ENCODE assay signal across 8 cellular contexts in genomic region chr5:34656700-34657549, GRCh38.
DNase-seq lines count a peak whose midpoint lies in the region; ATAC-seq and TF ChIP-seq lines count a peak whose summit lies in the region.

No MANE protein-coding gene starts in this region.

- peaks cover 17% of the 10 kb centered on the region for H3K36me3 ChIP-seq in iPS-20b (ENCODE audit: insufficient read depth, low read depth, low read length)

- H3K27me3 ChIP-seq in iPS-20b (ENCODE audit: insufficient read depth, low read length), result no peaks in the 10 kb centered on the region

- H3K4me3 ChIP-seq in LNCaP clone FGC (ENCODE audit: low read depth, low read length) (peak overlapping the region; percentile 65), iPS-20b (ENCODE audit: low read length) (peak overlapping the region; percentile 84)

- ATAC-seq in GM18907 (IDR thresholded peaks at IDR 0.05; ENCODE audit: unreplicated experiment), result no peak
- no peak for ATAC-seq in HG02610 (IDR thresholded peaks at IDR 0.05; ENCODE audit: unreplicated experiment)

- peak overlapping the region; percentile 19 for H3K27ac ChIP-seq in iPS-20b (ENCODE audit: low read length)

- H3K4me1 ChIP-seq in iPS-20b (ENCODE audit: insufficient read depth, low read length), result peaks cover 18% of the 10 kb centered on the region; the same call in 1 of the 2 replicates

- no peaks in the 10 kb centered on the region for H3K9me3 ChIP-seq in iPS-20b (ENCODE audit: insufficient read depth, low read depth, low read length)

- peak overlapping the region; percentile 78; the same call in 1 of the 2 replicates for H3K9ac ChIP-seq in iPS-20b (ENCODE audit: low read depth, low read length)

- no peak for TF ChIP-seq CTCF in GM10266 (IDR thresholded peaks at IDR 0.05; ENCODE audit: control insufficient read depth, insufficient read depth, low read depth, missing control alignments)
- no peak for TF ChIP-seq CTCF in LNCaP clone FGC (IDR thresholded peaks at IDR 0.05; ENCODE audit: control insufficient read depth, extremely low read depth, insufficient read depth)

- peak; percentile 49 for DNase-seq in GM10266 (ENCODE audit: extremely low spot score)
- no peak for DNase-seq in LNCaP clone FGC (ENCODE audit: low read depth)
- peak; percentile 68 for DNase-seq in astrocyte of the hippocampus (ENCODE audit: low read depth, low spot score)
- peak; percentile 7 for DNase-seq in stimulated activated CD4-positive, alpha-beta T cell treated with anti-CD3 and anti-CD28 coated beads, Interleukin-12 subunit alpha, Interleukin-12 subunit beta, amount 100 ng/mL, for 4 hours
- no peak for DNase-seq in effector CD8-positive, alpha-beta T cell (lab: John Stamatoyannopoulos, UW)

Comparison
In these comparisons a context has a peak if more than half of its experiments do, and no peak if none do; other contexts are left out.
1. DNase-seq: peak in GM10266 (single experiment), astrocyte of the hippocampus (single experiment) and stimulated activated CD4-positive, alpha-beta T cell treated with anti-CD3 and anti-CD28 coated beads, Interleukin-12 subunit alpha, Interleukin-12 subunit beta, amount 100 ng/mL, for 4 hours (single experiment); none in LNCaP clone FGC (single experiment) and effector CD8-positive, alpha-beta T cell (single experiment).